15 cellular contexts compared by ENCODE assay signal in genomic region chr5:167920589-167920988, GRCh38.
"Had no signal": no experiment of that assay in that cellular context is flagged by ENCODE, and none has a peak within 500 bp of the region (broad histone marks: within the 10 kb centered on the region; RNA-seq: fewer than 3 reads in every experiment).

No MANE protein-coding gene starts in this region.

- DNase-seq: activated CD4-positive, alpha-beta T cell treated with anti-CD3 and anti-CD28 coated beads, Interleukin-2, amount 50 U/mL, for 4 hours; activated CD4-positive, CD25-positive, alpha-beta regulatory T cell treated with anti-CD3 and anti-CD28 coated beads, Interleukin-2, amount 50 U/mL, for 72 hours; activated naive CD4-positive, alpha-beta T cell; activated naive CD8-positive, alpha-beta T cell treated with anti-CD3 and anti-CD28 coated beads, Interleukin-2, amount 10 ng/mL, durations not matched to agents 7 days and 5 days; activated T-cell treated with anti-CD3 and anti-CD28 coated beads for 4 hours; effector memory CD4-positive, alpha-beta T cell; gastrocnemius medialis; heart left ventricle; pancreas; sigmoid colon; stimulated activated CD4-positive, alpha-beta T cell treated with anti-CD3 and anti-CD28 coated beads, Interleukin-2, amount 100 ng/mL, for 24 hours; stomach; T-helper 9 cell; testis had no signal

- ATAC-seq: gastrocnemius medialis, heart left ventricle, pancreas had no signal

- H3K27ac ChIP-seq: epithelial cell of prostate, gastrocnemius medialis, heart left ventricle, pancreas, sigmoid colon, stomach, testis had no signal

- FAIRE-seq: pancreas had no signal

- H3K27me3 ChIP-seq: gastrocnemius medialis, heart left ventricle, pancreas, sigmoid colon, stomach, testis had no signal

- H3K4me3 ChIP-seq: gastrocnemius medialis, heart left ventricle, pancreas, sigmoid colon, stomach, testis had no signal

- H3K4me1 ChIP-seq: gastrocnemius medialis, pancreas, sigmoid colon, stomach had no signal

- H3K36me3 ChIP-seq: gastrocnemius medialis, heart left ventricle, pancreas, sigmoid colon, stomach had no signal

- H3K9me3 ChIP-seq: gastrocnemius medialis, heart left ventricle, pancreas, sigmoid colon, stomach, testis had no signal
